7 cellular contexts compared by ENCODE assay signal in the genomic region with DNA sequence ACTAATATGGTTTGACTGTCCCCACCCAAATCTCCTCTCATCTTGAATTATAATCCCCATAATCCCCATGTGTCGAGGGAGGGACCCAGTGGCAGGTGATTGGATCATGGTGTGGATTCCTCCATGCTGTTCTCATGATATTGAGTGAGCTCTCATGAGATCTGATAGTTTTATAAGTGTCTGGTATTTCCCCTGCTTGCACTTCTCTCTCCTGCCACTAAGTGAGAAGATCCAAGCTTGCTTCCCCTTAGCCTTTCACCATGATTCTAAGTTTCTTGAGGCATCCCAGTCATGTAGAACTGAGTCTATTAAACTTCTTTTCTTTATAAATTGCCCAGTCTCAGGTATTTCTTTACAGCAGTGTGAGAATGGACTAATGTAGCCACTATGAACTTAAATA. TPM values are rescaled to one million over a fixed set of nuclear protein-coding genes. Genes with fewer than 3 reads are reported as not detected.
"Had no signal": no experiment of that assay in that cellular context is flagged by ENCODE, and none has a peak within 500 bp of the region (broad histone marks: within the 10 kb centered on the region; RNA-seq: fewer than 3 reads in every experiment).

No MANE protein-coding gene starts in this region.

RNA-seq across cellular contexts. Expression of gene UGT2B17, which starts 9.8 kb away (rescaled TPM):
- total RNA-seq: activated CD4-positive, alpha-beta T cell treated with anti-CD3 and anti-CD28 coated beads, Interleukin-2, amount 10 ng/mL, durations not matched to agents 24 days and 14 days; activated naive CD4-positive, alpha-beta T cell treated with anti-CD3 and anti-CD28 coated beads, Interleukin-2, amount 50 U/mL, for 72 hours; ascending aorta; body of pancreas; bronchial epithelial cell; chondrocyte; PC-3 had no signal
